ENCODE assay signal across 19 cellular contexts in the genomic region with DNA sequence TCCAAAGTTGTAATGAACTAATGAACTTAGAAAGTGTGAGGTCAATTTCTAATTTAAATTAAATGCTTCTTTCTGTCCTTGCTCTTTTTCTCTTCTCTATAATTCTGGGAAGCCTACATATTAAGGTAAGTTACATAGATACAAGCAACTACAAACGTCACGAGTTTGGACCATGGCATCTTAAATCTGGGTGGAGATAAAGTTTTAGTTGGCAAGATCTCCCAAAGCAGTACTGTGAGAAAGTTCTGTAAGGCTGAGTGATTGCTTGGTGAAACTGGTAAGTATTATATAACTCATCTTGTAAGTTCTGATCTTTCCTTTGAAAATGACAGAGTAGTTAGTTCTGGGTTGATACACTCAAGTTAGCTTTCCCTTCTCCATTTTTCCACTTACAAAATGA.
DNase-seq lines count a peak whose midpoint lies in the region; ATAC-seq and TF ChIP-seq lines count a peak whose summit lies in the region.
"Had no signal": no experiment of that assay in that cellular context is flagged by ENCODE, and none has a peak within 500 bp of the region (broad histone marks: within the 10 kb centered on the region; RNA-seq: fewer than 3 reads in every experiment).

No MANE protein-coding gene starts in this region.

- no peaks in the 10 kb centered on the region for H3K9me3 ChIP-seq in left ventricle myocardium inferior (replicated peaks)
- H3K9me3 ChIP-seq in right cardiac atrium (ENCODE audit: control insufficient read depth, low read length): no peaks in the 10 kb centered on the region
- no peaks in the 10 kb centered on the region for H3K9me3 ChIP-seq in osteoblast (ENCODE audit: low read depth, low read length)

- H2AFZ ChIP-seq in osteoblast (ENCODE audit: low read length): no peak overlapping the region
- H2AFZ ChIP-seq: PC-9 had no signal

- H3K4me3 ChIP-seq in left ventricle myocardium inferior (no peak overlapping the region), right cardiac atrium (ENCODE audit: low read length) (no peak overlapping the region), fibroblast of the aortic adventitia (ENCODE audit: low read depth, low read length) (no peak overlapping the region), osteoblast (ENCODE audit: insufficient read depth, low read length) (no peak overlapping the region)
- H3K4me3 ChIP-seq: PC-9 had no signal

- H3K4me1 ChIP-seq in left ventricle myocardium inferior (peaks cover 69% of the 10 kb centered on the region), right cardiac atrium (ENCODE audit: control insufficient read depth, insufficient read depth, low read length) (peaks cover 12% of the 10 kb centered on the region), osteoblast (ENCODE audit: insufficient read depth, low read length) (peaks cover 26% of the 10 kb centered on the region)

- DNase-seq in left ventricle myocardium inferior: no peak
- no peak for DNase-seq in right cardiac atrium
- DNase-seq in fibroblast of the aortic adventitia (ENCODE audit: low read depth): peak; percentile 70
- DNase-seq in osteoblast (ENCODE audit: insufficient read length, low spot score, missing footprints): no peak
- DNase-seq in SIG-M5 (lab: John Stamatoyannopoulos, UW): no peak
- DNase-seq: EL, GF-D8, KG1, NCI-H1092, NCI-H1436 treated with DMSO at 0.1 percent for 48 hours, NCI-H1930, NCI-H226, NCI-H748 treated with DMSO at 0.1 percent for 48 hours, PC-9 had no signal

- H3K36me3 ChIP-seq in left ventricle myocardium inferior: peaks cover 29% of the 10 kb centered on the region
- peaks cover 67% of the 10 kb centered on the region for H3K36me3 ChIP-seq in osteoblast (ENCODE audit: insufficient read depth, low read length)

- TF ChIP-seq CTCF in left ventricle myocardium inferior (IDR thresholded peaks at IDR 0.05; ENCODE audit: borderline replicate concordance) (no peak), fibroblast of the aortic adventitia (IDR thresholded peaks at IDR 0.05; ENCODE audit: insufficient read depth, low read length) (no peak), osteoblast (IDR thresholded peaks at IDR 0.05; ENCODE audit: extremely low read depth, low read depth, low read length) (no peak)

- intact Hi-C loops in left ventricle myocardium inferior (cut with micrococcal nuclease): no loop called here
- intact Hi-C loops in right cardiac atrium (cut with DNase I): no loop called here

- TF ChIP-seq POLR2A in GM18505 (IDR thresholded peaks at IDR 0.05; ENCODE audit: borderline replicate concordance, extremely low read depth, insufficient read depth, insufficient read length): no peak

- H3K27me3 ChIP-seq in left ventricle myocardium inferior (ENCODE audit: low read depth) (no peaks in the 10 kb centered on the region), right cardiac atrium (ENCODE audit: control insufficient read depth, insufficient read depth) (no peaks in the 10 kb centered on the region), osteoblast (ENCODE audit: insufficient read depth, low read length) (no peaks in the 10 kb centered on the region)

- H4K20me1 ChIP-seq in osteoblast (ENCODE audit: insufficient read depth, low read length): peaks cover 9% of the 10 kb centered on the region

- no peak overlapping the region for H3K4me2 ChIP-seq in osteoblast (ENCODE audit: insufficient read depth, low read length)
- H3K4me2 ChIP-seq: PC-9 had no signal

- H3K27ac ChIP-seq in left ventricle myocardium inferior (replicated peaks) (peak overlapping the region; percentile 43), right cardiac atrium (ENCODE audit: low read length) (no peak overlapping the region), osteoblast (ENCODE audit: low read depth, low read length) (peak overlapping the region; percentile 20)
- H3K27ac ChIP-seq: PC-9, RWPE1 had no signal

- ATAC-seq in right cardiac atrium (no peak), GM18505 (IDR thresholded peaks at IDR 0.05; ENCODE audit: unreplicated experiment) (no peak), GM19023 (IDR thresholded peaks at IDR 0.05; ENCODE audit: unreplicated experiment) (no peak), GM21367 (IDR thresholded peaks at IDR 0.05; ENCODE audit: unreplicated experiment) (no peak)
- ATAC-seq: SK-N-SH treated with all-trans-retinoic acid at 6 μM for 48 hours had no signal

- WGBS in right cardiac atrium: 47% methylated on average over 2 of the region's 2 CpGs

- peaks cover 85% of the 10 kb centered on the region for H3K79me2 ChIP-seq in osteoblast (ENCODE audit: insufficient read depth, low read length)
